21 cellular contexts compared by ENCODE assay signal in genomic region chr3:69930564-69930963, GRCh38.
DNase-seq lines count a peak whose midpoint lies in the region; ATAC-seq, FAIRE-seq and TF ChIP-seq lines count a peak whose summit lies in the region.
"Had no signal": no experiment of that assay in that cellular context is flagged by ENCODE, and none has a peak within 500 bp of the region (broad histone marks: within the 10 kb centered on the region; RNA-seq: fewer than 3 reads in every experiment).

No MANE protein-coding gene starts in this region.

- WGBS in pancreas, 2 donors: 57 to 59% methylated on average over 2 of the region's 2 CpGs
- 33% methylated on average over 2 of the region's 2 CpGs for WGBS in esophagus muscularis mucosa

- H3K27ac ChIP-seq in pancreas (no peak overlapping the region), esophagus muscularis mucosa (replicated peaks in 1 of 4) (no peak overlapping the region)
- H3K27ac ChIP-seq: hepatocyte, neutrophil, right lobe of liver had no signal

- TF ChIP-seq CTCF in pancreas (IDR thresholded peaks at IDR 0.05) (no peak), esophagus muscularis mucosa (IDR thresholded peaks at IDR 0.05) (no peak)

- intact Hi-C loops in pancreas (cut with DNase I) (no loop called here), esophagus muscularis mucosa (cut with DNase I) (no loop called here)

- H3K4me1 ChIP-seq in adipocyte (ENCODE audit: control insufficient read depth, insufficient read depth, low read length): peaks cover 2% of the 10 kb centered on the region
- H3K4me1 ChIP-seq in pancreas: no peaks in the 10 kb centered on the region
- H3K4me1 ChIP-seq in esophagus muscularis mucosa: peaks cover 13 to 22% (median 20%) of the 10 kb centered on the region in 4 donors
- H3K4me1 ChIP-seq: right lobe of liver had no signal

- no peak overlapping the region for H3K4me3 ChIP-seq in adipocyte (ENCODE audit: low read length)
- no peak overlapping the region for H3K4me3 ChIP-seq in pancreas
- H3K4me3 ChIP-seq in esophagus muscularis mucosa: no peak overlapping the region
- H3K4me3 ChIP-seq: hepatocyte, right lobe of liver had no signal

- no peak for TF ChIP-seq EP300 in esophagus muscularis mucosa (IDR thresholded peaks at IDR 0.05)

- TF ChIP-seq POLR2A in esophagus muscularis mucosa (IDR thresholded peaks at IDR 0.05; ENCODE audit: low read depth): no peak

- H3K9me3 ChIP-seq in adipocyte (ENCODE audit: control insufficient read depth, low read length) (no peaks in the 10 kb centered on the region), pancreas (no peaks in the 10 kb centered on the region), esophagus muscularis mucosa (no peaks in the 10 kb centered on the region)
- H3K9me3 ChIP-seq: neutrophil, right lobe of liver, SK-N-SH had no signal

- no peaks in the 10 kb centered on the region for H3K36me3 ChIP-seq in adipocyte (ENCODE audit: control insufficient read depth, insufficient read depth, low read length, severe bottlenecking)
- no peaks in the 10 kb centered on the region for H3K36me3 ChIP-seq in pancreas
- no peaks in the 10 kb centered on the region for H3K36me3 ChIP-seq in esophagus muscularis mucosa
- H3K36me3 ChIP-seq: neutrophil, right lobe of liver had no signal

- ATAC-seq in pancreas: no peak

- H3K27me3 ChIP-seq in adipocyte (replicated peaks; ENCODE audit: control insufficient read depth, insufficient read depth, low read length) (no peaks in the 10 kb centered on the region), pancreas (no peaks in the 10 kb centered on the region), esophagus muscularis mucosa (no peaks in the 10 kb centered on the region)
- H3K27me3 ChIP-seq: hepatocyte, neutrophil, right lobe of liver had no signal

- FAIRE-seq in frontal cortex (lab: Jason Lieb, UNC) (peak; percentile 47), pancreas (lab: Jason Lieb, UNC) (peak; percentile 17)
- FAIRE-seq: GM18507 had no signal

- H3K9ac ChIP-seq in adipocyte (ENCODE audit: low read length): no peak overlapping the region
- H3K9ac ChIP-seq: SK-N-SH had no signal

- DNase-seq in Ammon's horn (ENCODE audit: low spot score) (peak; percentile 79), adipocyte (ENCODE audit: low read depth) (peak; percentile 51), frontal cortex (ENCODE audit: low spot score in 2 of 2) (no peak), pancreas (no peak), NCI-H1092 treated with DMSO at 0.1 percent for 48 hours (lab: John Stamatoyannopoulos, UW) (no peak), NK-92 (lab: John Stamatoyannopoulos, UW; ENCODE audit: unreplicated experiment) (no peak), esophagus muscularis mucosa (ENCODE audit: extremely low spot score) (no peak)
- no peak for DNase-seq in activated CD4-positive, alpha-beta T cell treated with anti-CD3 and anti-CD28 coated beads, Interleukin-2, amount 50 U/mL, for 1 hour
- DNase-seq: activated CD4-positive, alpha-beta T cell treated with anti-CD3 and anti-CD28 coated beads, Interleukin-2, amount 10 ng/mL, durations not matched to agents 24 days and 14 days; H7; islet precursor cell; mammary epithelial cell; NCI-H146; NCI-H2171; NCI-H526 treated with DMSO at 0.1 percent for 48 hours; right lobe of liver; RPMI8226; SK-N-SH had no signal

Comparison
In these comparisons a context has a peak if more than half of its experiments do, and no peak if none do; other contexts are left out.
1. DNase-seq: peak in Ammon's horn (single experiment) and adipocyte (single experiment); none in frontal cortex (0 of 2), pancreas (0 of 6), NCI-H1092 treated with DMSO at 0.1 percent for 48 hours (single experiment), activated CD4-positive, alpha-beta T cell treated with anti-CD3 and anti-CD28 coated beads, Interleukin-2, amount 50 U/mL, for 1 hour (single experiment), NK-92 (single experiment) and esophagus muscularis mucosa (single experiment).